Comparison of ENCODE assay signal across 15 cellular contexts in genomic region chr9:76591256-76591950, GRCh38.
DNase-seq lines count a peak whose midpoint lies in the region; ATAC-seq and TF ChIP-seq lines count a peak whose summit lies in the region.
"Had no signal": no experiment of that assay in that cellular context is flagged by ENCODE, and none has a peak within 500 bp of the region (broad histone marks: within the 10 kb centered on the region; RNA-seq: fewer than 3 reads in every experiment).

No MANE protein-coding gene starts in this region.

- H3K79me2 ChIP-seq in KMS-11 (ENCODE audit: insufficient read depth, low read depth): no peaks in the 10 kb centered on the region

- no peak overlapping the region for H3K4me3 Mint-ChIP-seq in CD14-positive monocyte
- H3K4me3 Mint-ChIP-seq: T-cell had no signal

- peaks cover 0 to 2% (median 0%) of the 10 kb centered on the region in 7 donors for H3K9me3 Mint-ChIP-seq in CD14-positive monocyte
- H3K9me3 Mint-ChIP-seq: T-cell had no signal

- DNase-seq in CD14-positive monocyte (ENCODE audit: low spot score): no peak
- DNase-seq in cardiac fibroblast (ENCODE audit: low read depth in 2 of 2): peak; percentile 48 to 74
- no peak for DNase-seq in left lung
- no peak for DNase-seq in cortex of kidney (lab: John Stamatoyannopoulos, UW)
- DNase-seq in SW 1271 (lab: John Stamatoyannopoulos, UW): no peak
- no peak for DNase-seq in activated CD8-positive, alpha-beta memory T cell treated with anti-CD3 and anti-CD28 coated beads, Interleukin-2, amount 50 U/mL, for 48 hours
- DNase-seq: activated effector memory CD4-positive, alpha-beta T cell treated with anti-CD3 and anti-CD28 coated beads, Interleukin-2, amount 50 U/mL, for 16 hours; NCI-H1930; NCI-H524; T-cell had no signal

- H3K4me3 ChIP-seq in KMS-11 (IDR thresholded peaks at IDR 0.05; ENCODE audit: insufficient read depth, low read depth, low read length) (no peak overlapping the region), cardiac fibroblast (replicated peaks in 1 of 2; ENCODE audit: low read depth in 2 of 2, low read length in 2 of 2) (no peak overlapping the region), left lung (no peak overlapping the region)
- H3K4me3 ChIP-seq: ascending aorta had no signal

- H2AFZ ChIP-seq in KMS-11 (ENCODE audit: low read depth): peak overlapping the region; percentile 70; the same call in 1 of the 2 replicates

- no peaks in the 10 kb centered on the region for H3K27me3 ChIP-seq in KMS-11 (ENCODE audit: insufficient read depth, low read depth)
- H3K27me3 ChIP-seq in left lung: no peaks in the 10 kb centered on the region
- H3K27me3 ChIP-seq: ascending aorta had no signal

- H3K36me3 Mint-ChIP-seq in CD14-positive monocyte: peaks cover 0 to 3% of the 10 kb centered on the region in 2 donors
- H3K36me3 Mint-ChIP-seq: T-cell had no signal

- TF ChIP-seq CTCF in CD14-positive monocyte (IDR thresholded peaks at IDR 0.05) (no peak), KMS-11 (conservative IDR thresholded peaks at IDR 0.05; ENCODE audit: low read depth, low read length) (no peak), cardiac fibroblast (IDR thresholded peaks at IDR 0.05; ENCODE audit: low read depth, low read length) (no peak), left lung (IDR thresholded peaks at IDR 0.05) (no peak)

- peak overlapping the region; percentile 81; the same call in 1 of the 2 replicates for H3K27ac ChIP-seq in KMS-11
- H3K27ac ChIP-seq in left lung: no peak overlapping the region
- H3K27ac ChIP-seq: ascending aorta, epithelial cell of prostate had no signal

- no peak overlapping the region for H3K9ac ChIP-seq in KMS-11

- peaks cover 0 to 3% (median 2%) of the 10 kb centered on the region in 3 donors for H3K27me3 Mint-ChIP-seq in CD14-positive monocyte (ENCODE audit: low read depth in 3 of 3)

- H3K27ac Mint-ChIP-seq in CD14-positive monocyte: peak overlapping the region; percentile 6 to 86 (median 85)
- H3K27ac Mint-ChIP-seq: T-cell had no signal

- no peaks in the 10 kb centered on the region for H3K9me3 ChIP-seq in left lung
- H3K9me3 ChIP-seq: ascending aorta had no signal

- H3K4me2 ChIP-seq in KMS-11: peak overlapping the region; percentile 85

- intact Hi-C loops in CD14-positive monocyte (cut with micrococcal nuclease) (no loop called here), left lung (cut with DNase I) (no loop called here)

- H3K4me1 Mint-ChIP-seq in CD14-positive monocyte: peaks cover 72% of the 10 kb centered on the region

- H4K20me1 ChIP-seq in KMS-11 (ENCODE audit: insufficient read depth): no peaks in the 10 kb centered on the region

- ATAC-seq in left lung (peak; percentile 27), GM19397 (IDR thresholded peaks at IDR 0.05; ENCODE audit: unreplicated experiment) (no peak)
- ATAC-seq: left lobe of liver, T-cell had no signal

- H3K36me3 ChIP-seq in KMS-11 (ENCODE audit: insufficient read depth): no peaks in the 10 kb centered on the region
- H3K36me3 ChIP-seq in left lung: no peaks in the 10 kb centered on the region
- H3K36me3 ChIP-seq: ascending aorta had no signal

- H3K4me1 ChIP-seq in KMS-11 (ENCODE audit: low read depth, poor library complexity, severe bottlenecking): peaks cover 55% of the 10 kb centered on the region
- H3K4me1 ChIP-seq in left lung: peaks cover 0 to 24% of the 10 kb centered on the region in 2 donors
- H3K4me1 ChIP-seq: ascending aorta had no signal

Comparison
In these comparisons a context has a peak if more than half of its experiments do, and no peak if none do; other contexts are left out.
1. DNase-seq: peak in cardiac fibroblast (2 of 2); none in CD14-positive monocyte (single experiment), left lung (0 of 2), cortex of kidney (single experiment), SW 1271 (0 of 2) and activated CD8-positive, alpha-beta memory T cell treated with anti-CD3 and anti-CD28 coated beads, Interleukin-2, amount 50 U/mL, for 48 hours (single experiment).